16 cellular contexts compared by ENCODE assay signal in genomic region chr7:19852192-19852591, GRCh38.
DNase-seq lines count a peak whose midpoint lies in the region; ATAC-seq and TF ChIP-seq lines count a peak whose summit lies in the region.
"Had no signal": no experiment of that assay in that cellular context is flagged by ENCODE, and none has a peak within 500 bp of the region (broad histone marks: within the 10 kb centered on the region; RNA-seq: fewer than 3 reads in every experiment).

No MANE protein-coding gene starts in this region.

- ATAC-seq in HG03432 (IDR thresholded peaks at IDR 0.05; ENCODE audit: unreplicated experiment): no peak
- ATAC-seq: Right ventricle myocardium inferior, T-helper 17 cell had no signal

- no peak overlapping the region for H3K27ac ChIP-seq in prostate gland

- intact Hi-C loops in prostate gland (cut with DNase I): no loop called here

- TF ChIP-seq CTCF in choroid plexus epithelial cell (conservative IDR thresholded peaks at IDR 0.05; ENCODE audit: low read depth, low read length): no peak
- TF ChIP-seq CTCF in prostate gland (IDR thresholded peaks at IDR 0.05): no peak

- TF ChIP-seq POLR2A in prostate gland (IDR thresholded peaks at IDR 0.05): no peak

- H3K4me1 ChIP-seq in prostate gland (replicated peaks): no peaks in the 10 kb centered on the region

- WGBS in prostate gland: 60% methylated on average over 1 of the region's 1 CpG

- H3K4me3 ChIP-seq in choroid plexus epithelial cell (ENCODE audit: low read depth, low read length) (no peak overlapping the region), prostate gland (no peak overlapping the region)
- H3K4me3 ChIP-seq: MG63 had no signal

- no peaks in the 10 kb centered on the region for H3K9me3 ChIP-seq in prostate gland
- H3K9me3 ChIP-seq: MG63 had no signal

- no peaks in the 10 kb centered on the region for H3K36me3 ChIP-seq in prostate gland
- H3K36me3 ChIP-seq: MG63 had no signal

- DNase-seq in NCI-H1105 treated with DMSO at 0.1 percent for 48 hours (lab: John Stamatoyannopoulos, UW): peak; percentile 54
- no peak for DNase-seq in NCI-H1105 (lab: John Stamatoyannopoulos, UW)
- peak; percentile 6 for DNase-seq in NCI-H1436 (lab: John Stamatoyannopoulos, UW)
- DNase-seq in NCI-H2227 (lab: John Stamatoyannopoulos, UW; ENCODE audit: unreplicated experiment): peak; percentile 24
- DNase-seq in choroid plexus epithelial cell (ENCODE audit: low read depth): peak; percentile 0
- DNase-seq in prostate gland (ENCODE audit: low spot score): no peak
- no peak for DNase-seq in OCI-M1 (lab: John Stamatoyannopoulos, UW)
- DNase-seq: EL, GF-D8, MG63, NCI-H2171, NCI-H446 treated with DMSO at 0.1 percent for 48 hours, NCI-H774, T-helper 17 cell had no signal

- H3K27me3 ChIP-seq in prostate gland (replicated peaks; ENCODE audit: insufficient read depth): no peaks in the 10 kb centered on the region
- H3K27me3 ChIP-seq: MG63 had no signal

Comparison
In these comparisons a context has a peak if more than half of its experiments do, and no peak if none do; other contexts are left out.
1. DNase-seq: peak in NCI-H1105 treated with DMSO at 0.1 percent for 48 hours (single experiment), NCI-H1436 (single experiment), NCI-H2227 (single experiment) and choroid plexus epithelial cell (single experiment); none in NCI-H1105 (single experiment), prostate gland (single experiment) and OCI-M1 (single experiment).